In the genomic region with DNA sequence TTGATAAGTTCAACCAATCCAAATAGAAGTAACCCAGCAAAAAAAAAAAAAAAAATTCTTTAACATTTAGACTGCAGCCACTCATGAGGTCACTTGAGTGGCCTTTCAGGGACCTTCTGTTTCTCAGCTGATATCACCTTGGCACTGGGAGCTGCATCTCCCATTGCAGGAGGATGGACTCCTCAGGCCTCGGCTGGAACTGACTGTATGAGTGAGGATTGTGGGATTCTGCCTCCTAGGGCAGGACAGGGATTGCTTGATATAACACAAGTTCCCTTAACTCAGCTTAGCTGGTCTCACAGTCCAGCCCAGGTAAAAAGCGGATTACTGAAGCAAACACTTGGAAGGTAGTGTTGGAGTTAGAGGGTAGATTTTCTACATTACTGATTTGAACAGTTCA, we compare ENCODE assay signal across 1 cellular context.
A peak's percentile ranks its signal among the peaks of the same experiment; 100 is the strongest.
TF ChIP-seq lines count a peak whose summit lies in the region.

No MANE protein-coding gene starts in this region.

TF ChIP-seq in H1, 55 proteins besides CTCF, POLR2A, EP300 and RAD21:
- TF ChIP-seq POLR2AphosphoS5 (IDR thresholded peaks at IDR 0.05; ENCODE audit: low read depth, low read length), result peak; percentile 67
- TF ChIP-seq TEAD4 (IDR thresholded peaks at IDR 0.05; ENCODE audit: low read depth, low read length), result no peak
